In genomic region chr3:42394579-42395288, GRCh38 we compare ENCODE assay signal across 1 cellular context.
TF ChIP-seq lines count a peak whose summit lies in the region.

No MANE protein-coding gene starts in this region.

TF ChIP-seq in GM23338, 12 proteins besides CTCF, POLR2A, EP300 and RAD21 (continued from another document):
- no peak for TF ChIP-seq ZNF462 (CRISPR knock-in tag; IDR thresholded peaks at IDR 0.05)
